8 cellular contexts compared by ENCODE assay signal in the genomic region with DNA sequence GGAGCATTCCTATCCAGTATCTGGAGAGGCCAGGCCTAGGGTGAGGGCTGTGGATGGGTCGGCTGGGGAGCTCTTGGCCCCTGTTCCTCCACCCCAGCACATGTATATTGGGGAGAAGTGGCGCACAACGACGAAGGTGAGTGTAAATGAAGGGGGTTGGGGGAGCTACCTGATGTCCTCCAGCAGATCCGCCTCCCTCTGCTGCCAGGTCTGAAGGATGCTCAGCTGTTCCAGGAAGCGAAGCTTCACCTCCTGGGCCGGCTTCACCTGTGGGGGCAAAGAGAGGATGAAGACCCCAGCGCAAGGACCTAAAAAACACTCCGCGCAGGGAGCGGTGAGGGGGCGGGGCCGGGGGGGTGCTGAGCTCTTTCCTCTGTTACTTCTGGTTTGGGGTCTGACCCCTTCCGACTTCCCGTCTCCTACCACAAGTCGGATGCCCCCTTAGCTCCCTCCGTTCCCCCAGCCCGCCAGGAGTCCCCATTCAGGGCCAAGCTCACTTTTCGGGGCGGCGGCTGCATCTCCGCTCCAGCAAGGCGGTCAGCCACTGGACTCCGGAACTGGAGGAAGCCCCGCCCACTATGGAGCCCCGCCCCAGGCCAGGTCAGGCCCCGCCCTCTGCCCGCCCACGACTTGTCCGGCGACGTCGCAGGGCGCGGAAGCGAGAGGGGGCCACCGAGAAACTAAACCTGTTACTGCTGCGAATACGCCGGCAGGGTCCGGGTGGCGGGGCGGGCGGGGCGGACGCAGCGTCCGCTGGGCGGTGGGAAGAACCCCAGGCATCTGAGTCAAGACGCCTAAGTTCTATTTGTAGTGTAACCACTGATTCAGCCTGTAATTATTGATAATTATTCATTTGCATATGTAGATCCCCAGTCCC. TPM values are rescaled to one million over a fixed set of nuclear protein-coding genes. Genes with fewer than 3 reads are reported as not detected.
DNase-seq lines count a peak whose midpoint lies in the region; ATAC-seq and TF ChIP-seq lines count a peak whose summit lies in the region.

TSS of gene FCHSD1 (minus strand) at position 568 of the 877 bp plus-strand sequence. CDS start at position 518, 50 bp downstream.

- WGBS in HUES64: 3% methylated on average over 50 of the region's 50 CpGs
- 7% methylated on average over 30 of the region's 50 CpGs for WGBS in prostate gland

- intact Hi-C loops in left cardiac atrium (cut with DNase I) (no loop called here), prostate gland (cut with DNase I) (no loop called here), upper lobe of right lung (cut with DNase I) (no loop called here)

- H3K9me3 ChIP-seq in HUES64 (ENCODE audit: insufficient read depth, low read depth, low read length) (no peaks in the 10 kb centered on the region), adipocyte (ENCODE audit: control insufficient read depth, low read length) (no peaks in the 10 kb centered on the region), prostate gland (no peaks in the 10 kb centered on the region), upper lobe of right lung (no peaks in the 10 kb centered on the region)

- DNase-seq in DMS53 (lab: John Stamatoyannopoulos, UW) (peak; percentile 89), SW480 (ENCODE audit: low spot score) (peak; percentile 76), adipocyte (ENCODE audit: low read depth) (peak; percentile 94), left cardiac atrium (peak; percentile 90), prostate gland (ENCODE audit: low spot score) (peak; percentile 88), upper lobe of right lung (peak; percentile 95)

- no peak within 1 kb of the TSS for H3K27ac ChIP-seq in HUES64 (ENCODE audit: low read depth, low read length)
- peak within 1 kb of the TSS; percentile 58 to 65 for H3K27ac ChIP-seq in prostate gland
- H3K27ac ChIP-seq in upper lobe of right lung: peak within 1 kb of the TSS; percentile 67

- H3K9ac ChIP-seq in HUES64 (ENCODE audit: low read depth, low read length) (no peak within 1 kb of the TSS), adipocyte (ENCODE audit: low read length) (peak within 1 kb of the TSS; percentile 83)

- no peaks in the 10 kb centered on the region for H3K27me3 ChIP-seq in HUES64 (ENCODE audit: insufficient read depth, low read length)
- H3K27me3 ChIP-seq in adipocyte (replicated peaks; ENCODE audit: control insufficient read depth, insufficient read depth, low read length): no peaks in the 10 kb centered on the region
- no peaks in the 10 kb centered on the region for H3K27me3 ChIP-seq in prostate gland (replicated peaks; ENCODE audit: insufficient read depth)
- H3K27me3 ChIP-seq in upper lobe of right lung: no peaks in the 10 kb centered on the region

- H3K4me1 ChIP-seq in HUES64 (ENCODE audit: insufficient read depth, low read length) (peaks cover 6% of the 10 kb centered on the region; the same call in 1 of the 2 replicates), adipocyte (ENCODE audit: control insufficient read depth, insufficient read depth, low read length) (peaks cover 13% of the 10 kb centered on the region), prostate gland (replicated peaks) (peaks cover 5% of the 10 kb centered on the region), upper lobe of right lung (peaks cover 4% of the 10 kb centered on the region)

- TF ChIP-seq POLR2A in prostate gland (IDR thresholded peaks at IDR 0.05): peak; percentile 54

- ATAC-seq in GM21447 (IDR thresholded peaks at IDR 0.05; ENCODE audit: unreplicated experiment): peak; percentile 95
- peak; percentile 96 to 98 for ATAC-seq in left cardiac atrium
- ATAC-seq in upper lobe of right lung: peak; percentile 97

- TF ChIP-seq CTCF in prostate gland (IDR thresholded peaks at IDR 0.05) (peak in 2 of 4 experiments; percentile 18 to 21), upper lobe of right lung (IDR thresholded peaks at IDR 0.05) (no peak)

- H3K4me3 ChIP-seq in HUES64 (ENCODE audit: low read length) (peak within 1 kb of the TSS; percentile 58), adipocyte (ENCODE audit: low read length) (peak within 1 kb of the TSS; percentile 86), prostate gland (peak within 1 kb of the TSS; percentile 57 to 60), upper lobe of right lung (peak within 1 kb of the TSS; percentile 68)

- H3K36me3 ChIP-seq in HUES64 (ENCODE audit: insufficient read depth, low read length) (peaks cover 39% of the 10 kb centered on the region), adipocyte (ENCODE audit: control insufficient read depth, insufficient read depth, low read length, severe bottlenecking) (peaks cover 10% of the 10 kb centered on the region), prostate gland (no peaks in the 10 kb centered on the region), upper lobe of right lung (peaks cover 12% of the 10 kb centered on the region)

RNA-seq across cellular contexts. Expression of gene FCHSD1, which starts in this region (rescaled TPM):
- 11.5 TPM for polyA plus RNA-seq in HUES64 (2013, experiment 1 of 2)
- 12.6 TPM for polyA plus RNA-seq in HUES64 (2013, experiment 2 of 2)
- total RNA-seq in left cardiac atrium (1 to 10 TPM; 6.1 to 7.3 TPM), prostate gland (10 to 100 TPM; 24.9 to 30.2 TPM), upper lobe of right lung (13.6 TPM)
